In genomic region chr3:50228184-50228763, GRCh38 we compare ENCODE assay signal across 10 cellular contexts. TPM values are rescaled to one million over a fixed set of nuclear protein-coding genes. Genes with fewer than 3 reads are reported as not detected.
A peak's percentile ranks its signal among the peaks of the same experiment; 100 is the strongest.
DNase-seq lines count a peak whose midpoint lies in the region; ATAC-seq and TF ChIP-seq lines count a peak whose summit lies in the region.
"Not testable (repeated sequence)": the region's sequence is repeated elsewhere in the genome, so short reads cannot be mapped to it uniquely, and the experiment has no call there.
"Had no signal": no experiment of that assay in that cellular context is flagged by ENCODE, and none has a peak within 500 bp of the region (broad histone marks: within the 10 kb centered on the region; RNA-seq: fewer than 3 reads in every experiment).

No MANE protein-coding gene starts in this region.

- DNase-seq in EH (ENCODE audit: low read depth): peak; percentile 32
- not testable (repeated sequence) for DNase-seq in MM.1S; activated CD4-positive, alpha-beta T cell treated with anti-CD3 and anti-CD28 coated beads for 36 hours; brain microvascular endothelial cell; fibroblast of the aortic adventitia (ENCODE audit: low read depth); memory B cell (ENCODE audit: low spot score in 2 of 2); prostate gland (ENCODE audit: low spot score)

- H3K9me3 ChIP-seq in MM.1S (replicated peaks; ENCODE audit: insufficient read depth, low read length); prostate gland: not testable (repeated sequence)

- H3K4me1 Mint-ChIP-seq in activated CD4-positive, alpha-beta T cell treated with anti-CD3 and anti-CD28 coated beads for 36 hours: peaks cover 22% of the 10 kb centered on the region
- peaks cover 31% of the 10 kb centered on the region for H3K4me1 Mint-ChIP-seq in memory B cell

- CTCF ChIA-PET in activated CD4-positive, alpha-beta T cell treated with anti-CD3 and anti-CD28 coated beads for 36 hours (lab: Charles Lee): interaction anchor here (0.7 to 7.6 kb wide), 11 partner anchors 9 to 64 kb away, joined by 3 to 79 read pairs (median 6); partner anchors contain the start of gene IFRD2

- peak overlapping the region; percentile 100 for H3K4me2 ChIP-seq in MM.1S (ENCODE audit: low read depth, low read length)

- H3F3A ChIP-seq in MM.1S (ENCODE audit: insufficient read depth, low read length): not testable (repeated sequence)

- H3K27ac Mint-ChIP-seq in activated CD4-positive, alpha-beta T cell treated with anti-CD3 and anti-CD28 coated beads for 36 hours: peak overlapping the region; percentile 87
- H3K27ac Mint-ChIP-seq in memory B cell: peak overlapping the region; percentile 39

- intact Hi-C loops in activated CD4-positive, alpha-beta T cell treated with anti-CD3 and anti-CD28 coated beads for 36 hours (cut with DNase I, micrococcal nuclease): loop anchor here in 1 of 2 experiments (10.0 kb wide), 1 partner anchor 1383 kb away; the partner anchor contains the start of gene PRKAR2A
- intact Hi-C loops in prostate gland (cut with DNase I): not testable (repeated sequence)

- H3K9ac ChIP-seq in MM.1S (ENCODE audit: low read length): peak overlapping the region; percentile 64; the same call in 1 of the 2 replicates

- H3K9me2 ChIP-seq in MM.1S (replicated peaks; ENCODE audit: insufficient read depth, low read length): not testable (repeated sequence)

- peak overlapping the region; percentile 74 for H2AFZ ChIP-seq in MM.1S (ENCODE audit: low read length)

- not testable (repeated sequence) for H3K79me2 ChIP-seq in MM.1S (ENCODE audit: low read length)

- peak overlapping the region; percentile 79 for H3K4me3 Mint-ChIP-seq in activated CD4-positive, alpha-beta T cell treated with anti-CD3 and anti-CD28 coated beads for 36 hours
- peak overlapping the region; percentile 94 for H3K4me3 Mint-ChIP-seq in memory B cell

- in situ Hi-C loops in brain microvascular endothelial cell (cut with HindIII; ENCODE audit: low pct_ligation_motif_present, low sequenced_read_pairs): not testable (repeated sequence)

- H3K36me3 ChIP-seq in MM.1S (replicated peaks; ENCODE audit: insufficient read depth, low read length); brain microvascular endothelial cell (replicated peaks); prostate gland; urinary bladder (ENCODE audit: insufficient read depth): not testable (repeated sequence)

- TF ChIP-seq CTCF in MM.1S (IDR thresholded peaks at IDR 0.05; ENCODE audit: low read length); brain microvascular endothelial cell (IDR thresholded peaks at IDR 0.05; ENCODE audit: low read depth, low read length, missing control alignments); fibroblast of the aortic adventitia (IDR thresholded peaks at IDR 0.05; ENCODE audit: insufficient read depth, low read length); prostate gland (IDR thresholded peaks at IDR 0.05): not testable (repeated sequence)

- H3K9me3 Mint-ChIP-seq in activated CD4-positive, alpha-beta T cell treated with anti-CD3 and anti-CD28 coated beads for 36 hours (ENCODE audit: low read depth); memory B cell: not testable (repeated sequence)

- ATAC-seq in activated CD4-positive, alpha-beta T cell treated with anti-CD3 and anti-CD28 coated beads for 36 hours; memory B cell (ENCODE audit: low read depth): not testable (repeated sequence)

- not testable (repeated sequence) for H4K20me1 ChIP-seq in MM.1S (ENCODE audit: insufficient read depth, low read length)

- not testable (repeated sequence) for H3K27me3 Mint-ChIP-seq in activated CD4-positive, alpha-beta T cell treated with anti-CD3 and anti-CD28 coated beads for 36 hours; memory B cell

- H3K4me3 ChIP-seq in MM.1S (ENCODE audit: low read length) (peak overlapping the region; percentile 75), brain microvascular endothelial cell (ENCODE audit: low read depth, low read length) (peak overlapping the region; percentile 81), fibroblast of the aortic adventitia (ENCODE audit: low read depth, low read length) (peak overlapping the region; percentile 87), prostate gland (peak overlapping the region; percentile 44 to 54), urinary bladder (ENCODE audit: low read depth, low read length) (peak overlapping the region; percentile 49)

- 23% methylated on average over 15 of the region's 15 CpGs for WGBS in prostate gland
- WGBS in urinary bladder: 34% methylated on average over 15 of the region's 15 CpGs

- H3K4me1 ChIP-seq in MM.1S (ENCODE audit: low read length); prostate gland (replicated peaks); urinary bladder (ENCODE audit: insufficient read depth): not testable (repeated sequence)

- peaks cover 23% of the 10 kb centered on the region for H3K27me3 ChIP-seq in MM.1S (replicated peaks; ENCODE audit: insufficient read depth, low read length)
- not testable (repeated sequence) for H3K27me3 ChIP-seq in brain microvascular endothelial cell (replicated peaks); prostate gland (replicated peaks; ENCODE audit: insufficient read depth)

- TF ChIP-seq POLR2A in prostate gland (IDR thresholded peaks at IDR 0.05): not testable (repeated sequence)

- H3K27ac ChIP-seq in MM.1S (ENCODE audit: low read length) (peak overlapping the region; percentile 49; the same call in 1 of the 2 replicates), prostate gland (peak overlapping the region; percentile 61 to 73)
- H3K27ac ChIP-seq in brain microvascular endothelial cell; urinary bladder (ENCODE audit: low read depth): not testable (repeated sequence)

- POLR2A ChIA-PET in activated CD4-positive, alpha-beta T cell treated with anti-CD3 and anti-CD28 coated beads for 36 hours (lab: Charles Lee): interaction anchor here (0.8 to 2.5 kb wide), 3 partner anchors 14 to 70 kb away, joined by 3 to 11 read pairs (median 7); no protein-coding TSS in a partner anchor

- not testable (repeated sequence) for H3K36me3 Mint-ChIP-seq in activated CD4-positive, alpha-beta T cell treated with anti-CD3 and anti-CD28 coated beads for 36 hours (ENCODE audit: low read depth); memory B cell

RNA-seq across cellular contexts. Expression of gene GNAI2, which starts 7.7 kb away (rescaled TPM):
- 100 to 1,000 TPM; 280 to 341 TPM for total RNA-seq in activated CD4-positive, alpha-beta T cell treated with anti-CD3 and anti-CD28 coated beads for 36 hours
- total RNA-seq in fibroblast of the aortic adventitia (ENCODE audit: low replicate concordance) (195 and 203 TPM in 2 replicates), prostate gland (100 to 1,000 TPM; 118 to 301 TPM), urinary bladder (96.3 TPM)
- polyA plus RNA-seq in urinary bladder: 263 TPM

RNA-seq across cellular contexts. Expression of gene SLC38A3, which starts 23.2 kb away (rescaled TPM):
- under 1 TPM in 1 of 2 experiments, not detected in 1; 0.12 TPM for total RNA-seq in activated CD4-positive, alpha-beta T cell treated with anti-CD3 and anti-CD28 coated beads for 36 hours
- total RNA-seq in fibroblast of the aortic adventitia (ENCODE audit: low replicate concordance): 0.27 TPM in 1 of 2 replicates, not detected in the other
- 1 to 10 TPM in 1 of 2 donors, under 1 TPM in 1; 0.41 to 4.0 TPM for total RNA-seq in prostate gland
- 0.63 TPM for total RNA-seq in urinary bladder
- polyA plus RNA-seq in urinary bladder: 0.14 TPM

RNA-seq across cellular contexts. Expression of gene GNAT1, which starts 36.9 kb away (rescaled TPM):
- total RNA-seq in activated CD4-positive, alpha-beta T cell treated with anti-CD3 and anti-CD28 coated beads for 36 hours: under 1 TPM in 1 of 2 experiments, not detected in 1; 0.14 TPM
- total RNA-seq in fibroblast of the aortic adventitia (ENCODE audit: low replicate concordance) (not detected in 2 replicates), prostate gland (not detected), urinary bladder (not detected)
- polyA plus RNA-seq in urinary bladder: not detected
- total RNA-seq: aorta, mucosa of descending colon had no signal
- polyA plus RNA-seq: aorta had no signal

RNA-seq across cellular contexts. Expression of gene SEMA3B, which starts 40.7 kb away (rescaled TPM):
- total RNA-seq in activated CD4-positive, alpha-beta T cell treated with anti-CD3 and anti-CD28 coated beads for 36 hours: 1 to 10 TPM; 1.6 to 2.1 TPM
- 9.7 and 110 TPM in 2 replicates for total RNA-seq in fibroblast of the aortic adventitia (ENCODE audit: low replicate concordance)
- total RNA-seq in prostate gland: 10 to 100 TPM in 1 of 2 donors, 1 to 10 TPM in 1; 8.7 to 32.0 TPM
- total RNA-seq in urinary bladder: 63.4 TPM
- 35.5 TPM for polyA plus RNA-seq in urinary bladder

RNA-seq across cellular contexts. Expression of gene LSMEM2, which starts 50.6 kb away (rescaled TPM):
- total RNA-seq in activated CD4-positive, alpha-beta T cell treated with anti-CD3 and anti-CD28 coated beads for 36 hours: not detected
- total RNA-seq in fibroblast of the aortic adventitia (ENCODE audit: low replicate concordance) (not detected in 2 replicates), prostate gland (not detected), urinary bladder (0.79 TPM)
- polyA plus RNA-seq in urinary bladder: 0.39 TPM
